In the genomic region with DNA sequence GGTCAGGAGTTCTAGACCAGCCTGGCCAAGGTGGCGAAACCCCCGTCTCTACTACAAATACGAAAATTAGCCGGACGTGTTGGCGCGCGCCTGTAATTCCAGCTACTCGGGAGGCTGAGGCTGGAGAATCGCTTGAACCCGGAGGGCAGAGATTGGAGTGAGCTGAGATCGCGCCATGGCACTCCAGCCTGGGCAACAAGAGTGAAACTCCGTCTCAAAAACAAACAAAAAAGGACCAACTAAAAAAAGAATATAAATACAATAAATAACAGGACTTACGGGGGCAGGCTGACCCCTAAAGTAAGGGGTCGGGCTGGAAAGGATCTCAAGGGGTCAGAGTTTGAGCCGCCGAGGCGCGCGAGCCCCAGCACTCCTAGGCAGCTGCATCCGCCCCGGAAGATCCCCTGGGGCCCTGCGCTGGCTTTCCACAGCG, we compare ENCODE assay signal across 9 cellular contexts. TPM values are rescaled to one million over a fixed set of nuclear protein-coding genes. Genes with fewer than 3 reads are reported as not detected.
DNase-seq lines count a peak whose midpoint lies in the region; ATAC-seq and TF ChIP-seq lines count a peak whose summit lies in the region.
"Had no signal": no experiment of that assay in that cellular context is flagged by ENCODE, and none has a peak within 500 bp of the region (broad histone marks: within the 10 kb centered on the region; RNA-seq: fewer than 3 reads in every experiment).

No MANE protein-coding gene starts in this region.

- H3K4me3 ChIP-seq in Karpas-422 (ENCODE audit: low read length) (peak overlapping the region; percentile 93), dorsolateral prefrontal cortex (peak overlapping the region; percentile 63 to 100 (median 96))

- H3K27ac Mint-ChIP-seq in CD14-positive monocyte = peak overlapping the region; percentile 97 to 99 (median 98)
- peak overlapping the region; percentile 97 for H3K27ac Mint-ChIP-seq in neural crest cell (ENCODE audit: unreplicated experiment)

- H3K4me3 Mint-ChIP-seq in CD14-positive monocyte (peak overlapping the region; percentile 92 to 94), neural crest cell (peak overlapping the region; percentile 95)

- TF ChIP-seq CTCF in CD14-positive monocyte (IDR thresholded peaks at IDR 0.05) = peak; percentile 48
- TF ChIP-seq CTCF in dorsolateral prefrontal cortex (IDR thresholded peaks at IDR 0.05 in 54 of 56, conservative IDR thresholded peaks at IDR 0.05 in 2 of 56; ENCODE audit: low read depth in 1 of 56, partially characterized antibody in 56 of 56) = peak in 3 of 56 donors; percentile 2 to 27 (median 4)
- no peak for TF ChIP-seq CTCF in neural crest cell (conservative IDR thresholded peaks at IDR 0.05)

- peak overlapping the region; percentile 80 for H2AFZ ChIP-seq in Karpas-422 (ENCODE audit: low read length)

- H3K9me3 Mint-ChIP-seq in CD14-positive monocyte = no peaks in the 10 kb centered on the region
- no peaks in the 10 kb centered on the region for H3K9me3 Mint-ChIP-seq in neural crest cell

- H3K4me2 ChIP-seq in Karpas-422 (ENCODE audit: low read depth, low read length, poor library complexity, severe bottlenecking) = peak overlapping the region; percentile 77

- ATAC-seq in GM19463 (IDR thresholded peaks at IDR 0.05; ENCODE audit: unreplicated experiment) (no peak), HG03108 (IDR thresholded peaks at IDR 0.05; ENCODE audit: unreplicated experiment) (no peak)

- H3K4me1 Mint-ChIP-seq in CD14-positive monocyte (peaks cover 54% of the 10 kb centered on the region), neural crest cell (peaks cover 23% of the 10 kb centered on the region)

- DNase-seq in CD14-positive monocyte (ENCODE audit: low spot score) (no peak), Karpas-422 (no peak), dorsolateral prefrontal cortex (no peak), neural crest cell (ENCODE audit: low read depth, low spot score) (no peak), glomerular visceral epithelial cell (ENCODE audit: extremely low spot score) (no peak)
- no peak for DNase-seq in activated CD8-positive, alpha-beta memory T cell treated with anti-CD3 and anti-CD28 coated beads, Interleukin-2, amount 50 U/mL, for 48 hours

- H3K9ac ChIP-seq in Karpas-422 (ENCODE audit: low read length) = peak overlapping the region; percentile 83

- H3K9me2 ChIP-seq in Karpas-422 (replicated peaks; ENCODE audit: insufficient read depth, low read length) = no peaks in the 10 kb centered on the region

- H3K27me3 ChIP-seq in Karpas-422 (ENCODE audit: low read length) (no peaks in the 10 kb centered on the region), dorsolateral prefrontal cortex (no peaks in the 10 kb centered on the region)

- H3K4me1 ChIP-seq in Karpas-422 (ENCODE audit: low read length) = peaks cover 18% of the 10 kb centered on the region

- H3K27ac ChIP-seq in Karpas-422 (ENCODE audit: low read length) = peak overlapping the region; percentile 86
- H3K27ac ChIP-seq in dorsolateral prefrontal cortex = peak overlapping the region; percentile 41 to 94 (median 81)

- H3K27me3 Mint-ChIP-seq in CD14-positive monocyte (ENCODE audit: low read depth in 3 of 3) = peaks cover 0 to 3% (median 0%) of the 10 kb centered on the region in 3 donors
- H3K27me3 Mint-ChIP-seq in neural crest cell (ENCODE audit: low read depth) = no peaks in the 10 kb centered on the region

- intact Hi-C loops in CD14-positive monocyte (cut with micrococcal nuclease) = loop anchor here (1.0 to 10.0 kb wide), 6 partner anchors 9 to 330 kb away; a partner anchor contains a TSS
- intact Hi-C loops in dorsolateral prefrontal cortex (cut with DNase I) = loop anchor here (2.0 to 10.0 kb wide), 6 partner anchors 30 to 327 kb away; a partner anchor contains a TSS

- 0 out of 2 replicates have a peak, but pooled peaks cover 6% of the 10 kb centered on the region for H3K36me3 ChIP-seq in Karpas-422 (ENCODE audit: insufficient read depth, low read length)

- H3K9me3 ChIP-seq in Karpas-422 (ENCODE audit: low read length) = no peaks in the 10 kb centered on the region

- H3K36me3 Mint-ChIP-seq in CD14-positive monocyte = peaks cover 28 to 57% of the 10 kb centered on the region in 2 donors
- peaks cover 7% of the 10 kb centered on the region for H3K36me3 Mint-ChIP-seq in neural crest cell (ENCODE audit: low read depth)

- peaks cover 5% of the 10 kb centered on the region for H4K20me1 ChIP-seq in Karpas-422 (ENCODE audit: insufficient read depth, low read depth, low read length)

- peaks cover 55% of the 10 kb centered on the region for H3K79me2 ChIP-seq in Karpas-422 (ENCODE audit: low read length)

RNA-seq across cellular contexts. Expression of a gene that starts 0.5 kb away (rescaled TPM):
- polyA plus RNA-seq in CD14-positive monocyte = 100 to 1,000 TPM; 144 to 167 TPM
- 25.9 and 38.3 TPM in 2 replicates for total RNA-seq in Karpas-422 (2014; rRNA removed; shearing (Covaris generic); ENCODE audit: low replicate concordance)
- 100 to 1,000 TPM in 4 of 120 experiments, 10 to 100 TPM in 116; 61.5 to 125 (median 76.3) TPM for total RNA-seq in dorsolateral prefrontal cortex
- total RNA-seq in neural crest cell = 57.4 and 58.2 TPM in 2 replicates

RNA-seq across cellular contexts. Expression of a gene that starts 3.3 kb away (rescaled TPM):
- not detected for polyA plus RNA-seq in CD14-positive monocyte
- not detected in 2 replicates for total RNA-seq in Karpas-422 (2014; rRNA removed; shearing (Covaris generic); ENCODE audit: low replicate concordance)
- total RNA-seq in dorsolateral prefrontal cortex = under 1 TPM in 1 of 120 experiments, not detected in 119; 0.35 TPM
- total RNA-seq in neural crest cell = not detected in 2 replicates
- total RNA-seq: subcutaneous adipose tissue had no signal

RNA-seq across cellular contexts. Expression of a gene that starts 30.4 kb away (rescaled TPM):
- 1 to 10 TPM; 5.9 to 7.4 TPM for polyA plus RNA-seq in CD14-positive monocyte
- 22.9 and 28.5 TPM in 2 replicates for total RNA-seq in Karpas-422 (2014; rRNA removed; shearing (Covaris generic); ENCODE audit: low replicate concordance)
- 100 to 1,000 TPM in 117 of 120 experiments, 10 to 100 TPM in 3; 69.5 to 175 (median 137) TPM for total RNA-seq in dorsolateral prefrontal cortex
- 46.9 and 47.3 TPM in 2 replicates for total RNA-seq in neural crest cell

RNA-seq across cellular contexts. Expression of a gene that starts 33.5 kb away (rescaled TPM):
- polyA plus RNA-seq in CD14-positive monocyte = under 1 TPM; 0.07 to 0.37 TPM
- 0.18 TPM in 1 of 2 replicates, not detected in the other for total RNA-seq in Karpas-422 (2014; rRNA removed; shearing (Covaris generic); ENCODE audit: low replicate concordance)
- total RNA-seq in dorsolateral prefrontal cortex = 10 to 100 TPM in 114 of 120 experiments, 1 to 10 TPM in 6; 7.8 to 28.3 (median 16.0) TPM
- total RNA-seq in neural crest cell = 23.7 and 23.8 TPM in 2 replicates
